In genomic region chr11:1827095-1827797, GRCh38 we compare ENCODE assay signal across 1 cellular context.
TF ChIP-seq lines count a peak whose summit lies in the region.

No MANE protein-coding gene starts in this region.

TF ChIP-seq in HepG2, 621 proteins besides CTCF, POLR2A, EP300 and RAD21 (continued from another document):
- TF ChIP-seq, protein P1, sequence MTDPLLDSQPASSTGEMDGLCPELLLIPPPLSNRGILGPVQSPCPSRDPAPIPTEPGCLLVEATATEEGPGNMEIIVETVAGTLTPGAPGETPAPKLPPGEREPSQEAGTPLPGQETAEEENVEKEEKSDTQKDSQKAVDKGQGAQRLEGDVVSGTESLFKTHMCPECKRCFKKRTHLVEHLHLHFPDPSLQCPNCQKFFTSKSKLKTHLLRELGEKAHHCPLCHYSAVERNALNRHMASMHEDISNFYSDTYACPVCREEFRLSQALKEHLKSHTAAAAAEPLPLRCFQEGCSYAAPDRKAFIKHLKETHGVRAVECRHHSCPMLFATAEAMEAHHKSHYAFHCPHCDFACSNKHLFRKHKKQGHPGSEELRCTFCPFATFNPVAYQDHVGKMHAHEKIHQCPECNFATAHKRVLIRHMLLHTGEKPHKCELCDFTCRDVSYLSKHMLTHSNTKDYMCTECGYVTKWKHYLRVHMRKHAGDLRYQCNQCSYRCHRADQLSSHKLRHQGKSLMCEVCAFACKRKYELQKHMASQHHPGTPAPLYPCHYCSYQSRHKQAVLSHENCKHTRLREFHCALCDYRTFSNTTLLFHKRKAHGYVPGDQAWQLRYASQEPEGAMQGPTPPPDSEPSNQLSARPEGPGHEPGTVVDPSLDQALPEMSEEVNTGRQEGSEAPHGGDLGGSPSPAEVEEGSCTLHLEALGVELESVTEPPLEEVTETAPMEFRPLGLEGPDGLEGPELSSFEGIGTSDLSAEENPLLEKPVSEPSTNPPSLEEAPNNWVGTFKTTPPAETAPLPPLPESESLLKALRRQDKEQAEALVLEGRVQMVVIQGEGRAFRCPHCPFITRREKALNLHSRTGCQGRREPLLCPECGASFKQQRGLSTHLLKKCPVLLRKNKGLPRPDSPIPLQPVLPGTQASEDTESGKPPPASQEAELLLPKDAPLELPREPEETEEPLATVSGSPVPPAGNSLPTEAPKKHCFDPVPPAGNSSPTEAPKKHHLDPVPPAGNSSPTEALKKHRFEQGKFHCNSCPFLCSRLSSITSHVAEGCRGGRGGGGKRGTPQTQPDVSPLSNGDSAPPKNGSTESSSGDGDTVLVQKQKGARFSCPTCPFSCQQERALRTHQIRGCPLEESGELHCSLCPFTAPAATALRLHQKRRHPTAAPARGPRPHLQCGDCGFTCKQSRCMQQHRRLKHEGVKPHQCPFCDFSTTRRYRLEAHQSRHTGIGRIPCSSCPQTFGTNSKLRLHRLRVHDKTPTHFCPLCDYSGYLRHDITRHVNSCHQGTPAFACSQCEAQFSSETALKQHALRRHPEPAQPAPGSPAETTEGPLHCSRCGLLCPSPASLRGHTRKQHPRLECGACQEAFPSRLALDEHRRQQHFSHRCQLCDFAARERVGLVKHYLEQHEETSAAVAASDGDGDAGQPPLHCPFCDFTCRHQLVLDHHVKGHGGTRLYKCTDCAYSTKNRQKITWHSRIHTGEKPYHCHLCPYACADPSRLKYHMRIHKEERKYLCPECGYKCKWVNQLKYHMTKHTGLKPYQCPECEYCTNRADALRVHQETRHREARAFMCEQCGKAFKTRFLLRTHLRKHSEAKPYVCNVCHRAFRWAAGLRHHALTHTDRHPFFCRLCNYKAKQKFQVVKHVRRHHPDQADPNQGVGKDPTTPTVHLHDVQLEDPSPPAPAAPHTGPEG (CRISPR knock-in tag; IDR thresholded peaks at IDR 0.05), result no peak
- 0 out of 2 replicates have a peak, but pooled peaks have one; percentile 42 for TF ChIP-seq HOXD1 (CRISPR knock-in tag; IDR thresholded peaks at IDR 0.05)
- no peak for TF ChIP-seq AGO2 (optimal IDR thresholded peaks at IDR 0.05; ENCODE audit: low read depth, low read length)
- no peak for TF ChIP-seq ZBTB14 (CRISPR knock-in tag; IDR thresholded peaks at IDR 0.05)
- TF ChIP-seq PITX1 (CRISPR knock-in tag; IDR thresholded peaks at IDR 0.05), result 0 out of 2 replicates have a peak, but pooled peaks have one; percentile 16
- TF ChIP-seq PCBP1 (IDR thresholded peaks at IDR 0.05; ENCODE audit: borderline replicate concordance, low read depth, low read length), result 0 out of 2 replicates have a peak, but pooled peaks have one; percentile 26
- no peak for TF ChIP-seq CHD2 (IDR thresholded peaks at IDR 0.05; ENCODE audit: low read depth, low read length)
- no peak for TF ChIP-seq SMAD3 (CRISPR knock-in tag; IDR thresholded peaks at IDR 0.05)
- TF ChIP-seq HDAC2 (CRISPR knock-in tag; IDR thresholded peaks at IDR 0.05), result peak; percentile 37; the same call in 1 of the 2 replicates
- no peak for TF ChIP-seq CSRNP2 (CRISPR knock-in tag; conservative IDR thresholded peaks at IDR 0.05; ENCODE audit: low read depth)
- TF ChIP-seq HNF1B (CRISPR knock-in tag; IDR thresholded peaks at IDR 0.05), result 0 out of 2 replicates have a peak, but pooled peaks have one; percentile 26
- TF ChIP-seq ZNF710 (CRISPR knock-in tag; IDR thresholded peaks at IDR 0.05; ENCODE audit: borderline replicate concordance), result peak; percentile 69; the same call in 1 of the 2 replicates
- no peak for TF ChIP-seq ZNF296 (CRISPR knock-in tag; conservative IDR thresholded peaks at IDR 0.05)
- TF ChIP-seq, protein P2, sequence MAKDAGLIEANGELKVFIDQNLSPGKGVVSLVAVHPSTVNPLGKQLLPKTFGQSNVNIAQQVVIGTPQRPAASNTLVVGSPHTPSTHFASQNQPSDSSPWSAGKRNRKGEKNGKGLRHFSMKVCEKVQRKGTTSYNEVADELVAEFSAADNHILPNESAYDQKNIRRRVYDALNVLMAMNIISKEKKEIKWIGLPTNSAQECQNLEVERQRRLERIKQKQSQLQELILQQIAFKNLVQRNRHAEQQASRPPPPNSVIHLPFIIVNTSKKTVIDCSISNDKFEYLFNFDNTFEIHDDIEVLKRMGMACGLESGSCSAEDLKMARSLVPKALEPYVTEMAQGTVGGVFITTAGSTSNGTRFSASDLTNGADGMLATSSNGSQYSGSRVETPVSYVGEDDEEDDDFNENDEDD (CRISPR knock-in tag; IDR thresholded peaks at IDR 0.05; ENCODE audit: borderline replicate concordance), result peak; percentile 42; the same call in 1 of the 2 replicates
- peak; percentile 48; the same call in 1 of the 2 replicates for TF ChIP-seq ZNF501 (CRISPR knock-in tag; IDR thresholded peaks at IDR 0.05)
